ENCODE assay signal across 14 cellular contexts in the genomic region with DNA sequence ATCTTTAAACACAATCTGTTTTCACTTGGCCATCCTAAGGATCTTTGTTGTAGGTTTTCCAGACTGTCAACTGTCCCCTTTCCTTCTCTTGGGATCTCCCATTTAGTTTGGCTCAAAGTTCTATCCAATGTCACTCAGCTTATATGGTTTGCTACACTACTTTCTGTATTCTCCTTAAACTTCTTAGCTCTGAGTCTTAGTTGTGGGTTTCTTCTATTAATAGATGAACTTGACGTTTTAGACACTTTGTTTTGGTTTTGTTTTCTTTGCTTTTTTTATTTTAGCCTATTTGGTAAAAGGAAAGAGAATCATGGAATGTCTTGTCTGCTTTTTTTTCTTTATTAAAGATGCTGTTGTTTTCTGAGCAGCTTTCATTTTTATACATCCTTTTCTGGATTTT. TPM values are rescaled to one million over a fixed set of nuclear protein-coding genes. Genes with fewer than 3 reads are reported as not detected.
DNase-seq lines count a peak whose midpoint lies in the region; ATAC-seq and TF ChIP-seq lines count a peak whose summit lies in the region.
"Had no signal": no experiment of that assay in that cellular context is flagged by ENCODE, and none has a peak within 500 bp of the region (broad histone marks: within the 10 kb centered on the region; RNA-seq: fewer than 3 reads in every experiment).

No MANE protein-coding gene starts in this region.

- H3K9me3 ChIP-seq in left ventricle myocardium inferior (replicated peaks): no peaks in the 10 kb centered on the region
- no peaks in the 10 kb centered on the region for H3K9me3 ChIP-seq in HEK293 (ENCODE audit: control insufficient read depth, insufficient read depth, low read depth, low read length)

- DNase-seq in left ventricle myocardium inferior (no peak), left ventricle myocardium superior (no peak), type B pancreatic cell (ENCODE audit: extremely low spot score, unreplicated experiment) (no peak), kidney glomerular epithelial cell (lab: John Stamatoyannopoulos, UW) (no peak), HT-29 (ENCODE audit: low spot score) (no peak), germinal center (ENCODE audit: low spot score) (no peak)
- DNase-seq: endodermal cell, head of caudate nucleus, NCI-H1048, NCI-H526 treated with DMSO at 0.1 percent for 48 hours had no signal

- H3K4me1 Mint-ChIP-seq in type B pancreatic cell (ENCODE audit: unreplicated experiment): peaks cover 31% of the 10 kb centered on the region

- peak overlapping the region; percentile 55 for H3K27ac Mint-ChIP-seq in type B pancreatic cell

- TF ChIP-seq CTCF in left ventricle myocardium inferior (IDR thresholded peaks at IDR 0.05; ENCODE audit: borderline replicate concordance) (no peak), HEK293 (tag by site-specific recombination; IDR thresholded peaks at IDR 0.05) (no peak), type B pancreatic cell (conservative IDR thresholded peaks at IDR 0.05) (no peak)

- POLR2A ChIA-PET in HEK293 (lab: Yijun Ruan, JAX): interaction anchor here (0.8 kb wide), 1 partner anchor 11 kb away, joined by 3 read pairs; no protein-coding TSS in a partner anchor

- CTCF ChIA-PET in HEK293 (lab: Yijun Ruan, JAX): interaction anchor here (0.7 kb wide), 1 partner anchor 617 kb away, joined by 3 read pairs; no protein-coding TSS in a partner anchor

- no peaks in the 10 kb centered on the region for H3K9me3 Mint-ChIP-seq in type B pancreatic cell
- H3K9me3 Mint-ChIP-seq: endodermal cell had no signal

- H3K4me3 ChIP-seq in left ventricle myocardium inferior: no peak overlapping the region
- no peak overlapping the region for H3K4me3 ChIP-seq in HEK293 (ENCODE audit: low read depth, low read length)
- H3K4me3 ChIP-seq: SK-N-MC had no signal

- no peak overlapping the region for H3K4me3 Mint-ChIP-seq in type B pancreatic cell

- H3K27ac ChIP-seq in left ventricle myocardium inferior (replicated peaks) (peak overlapping the region; percentile 36), HEK293 (ENCODE audit: extremely low read depth, low read depth, low read length) (no peak overlapping the region)
- H3K27ac ChIP-seq: SK-N-MC had no signal

- H3K36me3 ChIP-seq in left ventricle myocardium inferior (no peaks in the 10 kb centered on the region), HEK293 (ENCODE audit: control insufficient read depth in 2 of 2, insufficient read depth in 1 of 2, low read length in 2 of 2) (peaks cover 4 to 47% of the 10 kb centered on the region in 2 experiments; a peak in 2 of 3 replicates)

- peaks cover 19% of the 10 kb centered on the region for H3K36me3 Mint-ChIP-seq in type B pancreatic cell

- peaks cover 66% of the 10 kb centered on the region for H3K4me1 ChIP-seq in left ventricle myocardium inferior
- no peaks in the 10 kb centered on the region for H3K4me1 ChIP-seq in HEK293 (ENCODE audit: control insufficient read depth, insufficient read depth, low read length)

- H3K27me3 Mint-ChIP-seq in type B pancreatic cell: no peaks in the 10 kb centered on the region

- no peaks in the 10 kb centered on the region for H3K27me3 ChIP-seq in left ventricle myocardium inferior (ENCODE audit: low read depth)

- ATAC-seq in left ventricle myocardium superior (no peak), HG03571 (IDR thresholded peaks at IDR 0.05; ENCODE audit: unreplicated experiment) (peak; percentile 34)

- intact Hi-C loops in left ventricle myocardium inferior (cut with micrococcal nuclease): no loop called here
- intact Hi-C loops in left ventricle myocardium superior (cut with micrococcal nuclease): no loop called here

TF ChIP-seq in HEK293, 187 proteins besides CTCF, POLR2A, EP300 and RAD21:
- TF ChIP-seq ZNF654 (tag by site-specific recombination; IDR thresholded peaks at IDR 0.05; ENCODE audit: low read depth) (no peak), ZBTB17 (tag by site-specific recombination; IDR thresholded peaks at IDR 0.05) (peak; percentile 48), MZF1 (tag by site-specific recombination; IDR thresholded peaks at IDR 0.05; ENCODE audit: borderline replicate concordance) (no peak), KLF16 (tag by site-specific recombination; IDR thresholded peaks at IDR 0.05) (no peak), ZNF658 (tag by site-specific recombination; IDR thresholded peaks at IDR 0.05) (no peak), YY1 (tag by site-specific recombination; IDR thresholded peaks at IDR 0.05) (no peak), ZNF555 (tag by site-specific recombination; conservative IDR thresholded peaks at IDR 0.05) (no peak)
- TF ChIP-seq, protein P1, sequence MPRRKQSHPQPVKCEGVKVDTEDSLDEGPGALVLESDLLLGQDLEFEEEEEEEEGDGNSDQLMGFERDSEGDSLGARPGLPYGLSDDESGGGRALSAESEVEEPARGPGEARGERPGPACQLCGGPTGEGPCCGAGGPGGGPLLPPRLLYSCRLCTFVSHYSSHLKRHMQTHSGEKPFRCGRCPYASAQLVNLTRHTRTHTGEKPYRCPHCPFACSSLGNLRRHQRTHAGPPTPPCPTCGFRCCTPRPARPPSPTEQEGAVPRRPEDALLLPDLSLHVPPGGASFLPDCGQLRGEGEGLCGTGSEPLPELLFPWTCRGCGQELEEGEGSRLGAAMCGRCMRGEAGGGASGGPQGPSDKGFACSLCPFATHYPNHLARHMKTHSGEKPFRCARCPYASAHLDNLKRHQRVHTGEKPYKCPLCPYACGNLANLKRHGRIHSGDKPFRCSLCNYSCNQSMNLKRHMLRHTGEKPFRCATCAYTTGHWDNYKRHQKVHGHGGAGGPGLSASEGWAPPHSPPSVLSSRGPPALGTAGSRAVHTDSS (tag by site-specific recombination; IDR thresholded peaks at IDR 0.05): no peak

RNA-seq across cellular contexts. Expression of a gene that starts 11.4 kb away (rescaled TPM):
- total RNA-seq in left ventricle myocardium inferior: 17.3 TPM
- total RNA-seq in left ventricle myocardium superior: 18.7 TPM
- total RNA-seq in type B pancreatic cell (ENCODE audit: low replicate concordance): 22.7 and 28.6 TPM in 2 replicates
- 9.6 and 11.2 TPM in 2 replicates for total RNA-seq in HT-29 (2014; rRNA removed; shearing (Covaris generic))

RNA-seq across cellular contexts. Expression of a gene that starts 49.1 kb away (rescaled TPM):
- 4.6 TPM for total RNA-seq in left ventricle myocardium inferior
- total RNA-seq in left ventricle myocardium superior: 5.2 TPM
- total RNA-seq in type B pancreatic cell (ENCODE audit: low replicate concordance): 13.5 and 14.8 TPM in 2 replicates
- 20.3 TPM in 2 replicates for total RNA-seq in HT-29 (2014; rRNA removed; shearing (Covaris generic))

RNA-seq across cellular contexts. Expression of a gene that starts 53.3 kb away (rescaled TPM):
- 0.36 TPM for total RNA-seq in left ventricle myocardium inferior
- 0.47 TPM for total RNA-seq in left ventricle myocardium superior
- total RNA-seq in type B pancreatic cell (ENCODE audit: low replicate concordance): 0.24 and 1.9 TPM in 2 replicates
- 0.05 and 1.6 TPM in 2 replicates for total RNA-seq in HT-29 (2014; rRNA removed; shearing (Covaris generic))
- total RNA-seq: G401 had no signal
